ENCODE assay signal across 18 cellular contexts in genomic region chr15:73328149-73328820, GRCh38. TPM values are rescaled to one million over a fixed set of nuclear protein-coding genes. Genes with fewer than 3 reads are reported as not detected.
"Had no signal": no experiment of that assay in that cellular context is flagged by ENCODE, and none has a peak within 500 bp of the region (broad histone marks: within the 10 kb centered on the region; RNA-seq: fewer than 3 reads in every experiment).

No MANE protein-coding gene starts in this region.

- H3K27ac ChIP-seq: parathyroid adenoma had no signal

- H3K36me3 Mint-ChIP-seq: natural killer cell treated with Interleukin-12 subunit alpha and Interleukin-12 subunit beta and Interleukin-15 and Interleukin-18, amount 100 ng/mL, for 72 hours had no signal

- H3K27ac Mint-ChIP-seq: activated T-helper 17 cell treated with anti-CD3 and anti-CD28 coated beads, Interleukin-2, amount 50 U/mL, for 72 hours; natural killer cell treated with Interleukin-12 subunit alpha and Interleukin-12 subunit beta and Interleukin-15 and Interleukin-18, amount 100 ng/mL, for 72 hours had no signal

- H3K9me3 Mint-ChIP-seq: activated T-helper 17 cell treated with anti-CD3 and anti-CD28 coated beads, Interleukin-2, amount 50 U/mL, for 72 hours; brain; natural killer cell treated with Interleukin-12 subunit alpha and Interleukin-12 subunit beta and Interleukin-15 and Interleukin-18, amount 100 ng/mL, for 72 hours had no signal

- H3K9ac ChIP-seq: parathyroid adenoma had no signal

- H3K4me1 ChIP-seq: parathyroid adenoma had no signal

- DNase-seq: activated CD4-positive, alpha-beta T cell treated with anti-CD3 and anti-CD28 coated beads, Interleukin-2, amount 50 U/mL, for 1 hour; activated CD4-positive, CD25-positive, alpha-beta regulatory T cell; activated naive CD4-positive, alpha-beta T cell treated with anti-CD3 and anti-CD28 coated beads, Interleukin-2, amount 50 U/mL, for 16 hours; activated T-cell treated with anti-CD3 and anti-CD28 coated beads for 4 hours; amniotic stem cell; left colon; retina; stimulated activated CD4-positive, alpha-beta T cell treated with anti-CD3 and anti-CD28 coated beads, Interleukin-1b, Interleukin-23, amount 100 ng/mL, for 48 hours; stimulated activated naive CD4-positive, alpha-beta T cell treated with Interleukin-2 at 50 U/mL for 16 hours had no signal

- H3K4me3 Mint-ChIP-seq: activated T-helper 17 cell treated with anti-CD3 and anti-CD28 coated beads, Interleukin-2, amount 50 U/mL, for 72 hours; brain; natural killer cell treated with Interleukin-12 subunit alpha and Interleukin-12 subunit beta and Interleukin-15 and Interleukin-18, amount 100 ng/mL, for 72 hours had no signal

- H3K27me3 Mint-ChIP-seq: brain had no signal

RNA-seq across cellular contexts. Expression of gene HCN4, which starts 40.5 kb away (rescaled TPM):
- total RNA-seq: activated CD8-positive, alpha-beta memory T cell treated with anti-CD3 and anti-CD28 coated beads for 36 hours; activated T-helper 17 cell treated with anti-CD3 and anti-CD28 coated beads, Interleukin-2, amount 50 U/mL, for 72 hours; dermis microvascular lymphatic vessel endothelial cell; esophagus mucosa; natural killer cell treated with Interleukin-12 subunit alpha and Interleukin-12 subunit beta and Interleukin-15 and Interleukin-18, amount 100 ng/mL, for 72 hours; T-helper 2 cell treated with Interferon-gamma antibody and Interleukin-4, amounts not matched to agents 100 ng/mL and 5 ng/mL, for 36 hours; urinary bladder had no signal
- polyA plus RNA-seq: urinary bladder had no signal
